ENCODE assay signal across 18 cellular contexts in the genomic region with DNA sequence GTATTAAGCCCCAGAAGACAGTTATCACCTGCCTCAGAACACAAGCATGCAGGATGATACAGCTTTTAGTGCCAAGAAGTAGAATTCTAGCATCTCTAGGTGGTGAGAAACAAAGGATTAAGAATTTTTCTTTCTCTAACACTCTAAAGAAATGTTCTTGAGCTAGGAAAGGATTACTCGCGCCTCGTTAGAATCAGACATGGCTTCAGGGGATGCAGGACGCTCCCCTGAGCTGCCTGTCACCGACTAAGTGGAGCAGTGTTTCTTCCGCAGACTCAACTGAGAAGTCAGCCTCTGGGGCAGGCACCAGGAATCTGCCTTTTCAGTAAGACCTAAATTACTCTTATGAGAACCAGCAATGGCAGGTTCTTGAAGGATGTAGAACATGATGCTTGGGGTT. TPM values are rescaled to one million over a fixed set of nuclear protein-coding genes. Genes with fewer than 3 reads are reported as not detected.
"Had no signal": no experiment of that assay in that cellular context is flagged by ENCODE, and none has a peak within 500 bp of the region (broad histone marks: within the 10 kb centered on the region; RNA-seq: fewer than 3 reads in every experiment).

Gene LYZL1, plus strand, starts transcription at position 165 of the 400 bp plus-strand sequence. CDS start 2,798 bp downstream, outside the sequence.

RNA-seq across cellular contexts. Expression of gene LYZL1, which starts in this region (rescaled TPM):
- total RNA-seq: activated B cell treated with CpG ODN at 0.5 μM for 24 hours; activated CD4-positive, alpha-beta memory T cell treated with anti-CD3 and anti-CD28 coated beads for 36 hours; activated CD4-positive, alpha-beta T cell treated with anti-CD3 and anti-CD28 coated beads, Interleukin-2, amount 10 ng/mL, durations not matched to agents 24 days and 14 days; activated CD8-positive, alpha-beta memory T cell treated with anti-CD3 and anti-CD28 coated beads for 36 hours; activated CD8-positive, alpha-beta T cell treated with anti-CD3 and anti-CD28 coated beads for 36 hours; activated naive CD4-positive, alpha-beta T cell treated with anti-CD3 and anti-CD28 coated beads for 36 hours; activated naive CD4-positive, alpha-beta T cell treated with anti-CD3 and anti-CD28 coated beads, Interleukin-2, amount 50 U/mL, for 72 hours; activated naive CD8-positive, alpha-beta T cell treated with anti-CD3 and anti-CD28 coated beads for 36 hours; activated T-cell treated with anti-CD3 and anti-CD28 coated beads, Interleukin-2, amount 50 U/mL, for 4 hours; activated T-cell treated with anti-CD3 and anti-CD28 coated beads, Interleukin-2, amount 50 U/mL, for 72 hours; activated T-helper 1 cell treated with anti-CD3 and anti-CD28 coated beads, Interleukin-12 subunit alpha, Interleukin-12 subunit beta, Interleukin-2, Interleukin-4 antibody, amounts not matched to agents 30 ng/mL and 10 ng/mL and 1 ng/mL, durations not matched to agents 14 hours and 24 hours and 36 hours; activated T-helper 17 cell treated with anti-CD3 and anti-CD28 coated beads, Interleukin-2, amount 50 U/mL, for 72 hours; adrenal gland; aorta; astrocyte; body of pancreas; breast epithelium; cardiac septum had no signal
- polyA plus RNA-seq: adrenal gland, aorta had no signal
